9 cellular contexts compared by ENCODE assay signal in genomic region chr21:31557956-31558838, GRCh38.
A peak's percentile ranks its signal among the peaks of the same experiment; 100 is the strongest.
DNase-seq lines count a peak whose midpoint lies in the region; ATAC-seq, FAIRE-seq and TF ChIP-seq lines count a peak whose summit lies in the region.
"Had no signal": no experiment of that assay in that cellular context is flagged by ENCODE, and none has a peak within 500 bp of the region (broad histone marks: within the 10 kb centered on the region; RNA-seq: fewer than 3 reads in every experiment).

No MANE protein-coding gene starts in this region.

- peak overlapping the region; percentile 37 for H3K4me2 ChIP-seq in endothelial cell of umbilical vein (ENCODE audit: insufficient read depth, low read length)

- TF ChIP-seq CTCF in activated CD8-positive, alpha-beta T cell treated with anti-CD3 and anti-CD28 coated beads for 36 hours (IDR thresholded peaks at IDR 0.05): no peak
- TF ChIP-seq CTCF in endothelial cell of umbilical vein (IDR thresholded peaks at IDR 0.05; ENCODE audit: extremely low read depth in 1 of 2, insufficient read depth in 1 of 2, low read depth in 1 of 2, low read length in 2 of 2) (no peak), upper lobe of left lung (IDR thresholded peaks at IDR 0.05) (no peak)

- H3K9me3 ChIP-seq in endothelial cell of umbilical vein (replicated peaks; ENCODE audit: control insufficient read depth, insufficient read depth, low read length) (no peaks in the 10 kb centered on the region), upper lobe of left lung (no peaks in the 10 kb centered on the region)

- no peaks in the 10 kb centered on the region for H4K20me1 ChIP-seq in endothelial cell of umbilical vein (replicated peaks; ENCODE audit: control insufficient read depth, extremely low read depth, insufficient read depth, low read length)

- intact Hi-C loops in activated CD8-positive, alpha-beta T cell treated with anti-CD3 and anti-CD28 coated beads for 36 hours (cut with micrococcal nuclease): loop anchor here (5.0 to 10.0 kb wide), 2 partner anchors 133 to 216 kb away; partner anchors contain the start of gene TIAM1
- intact Hi-C loops in endothelial cell of umbilical vein (cut with micrococcal nuclease): no loop called here

- no peaks in the 10 kb centered on the region for H3K9me1 ChIP-seq in endothelial cell of umbilical vein (replicated peaks; ENCODE audit: control insufficient read depth, extremely low read depth, insufficient read depth, low read length)

- H3K36me3 ChIP-seq in endothelial cell of umbilical vein (ENCODE audit: control insufficient read depth in 2 of 2, extremely low read depth in 1 of 2, insufficient read depth in 2 of 2, low read length in 2 of 2): no peaks in the 10 kb centered on the region
- no peaks in the 10 kb centered on the region for H3K36me3 ChIP-seq in upper lobe of left lung

- peaks cover 20 to 23% of the 10 kb centered on the region in 2 experiments for H3K27me3 ChIP-seq in endothelial cell of umbilical vein (ENCODE audit: control insufficient read depth in 2 of 2, insufficient read depth in 2 of 2, low read length in 2 of 2)
- H3K27me3 ChIP-seq in upper lobe of left lung: peaks cover 0 to 25% (median 21%) of the 10 kb centered on the region in 4 donors

- no peak for TF ChIP-seq EP300 in upper lobe of left lung (IDR thresholded peaks at IDR 0.05)

- no peaks in the 10 kb centered on the region for H3K79me2 ChIP-seq in endothelial cell of umbilical vein (ENCODE audit: control insufficient read depth, insufficient read depth, low read length)

- dilution Hi-C loops in endothelial cell of umbilical vein (cut with MboI; ENCODE audit: extremely low pct_ligation_motif_present, low sequenced_read_pairs): no loop called here

- H3K4me3 ChIP-seq in endothelial cell of umbilical vein (replicated peaks in 1 of 3; ENCODE audit: insufficient read depth in 1 of 3, low read depth in 1 of 3, low read length in 3 of 3): peak overlapping the region in 1 of 3 experiments; percentile 2
- H3K4me3 ChIP-seq in upper lobe of left lung: peak overlapping the region in 3 of 4 donors; percentile 58 to 62 (median 62)

- peaks cover 9% of the 10 kb centered on the region for H3K36me3 Mint-ChIP-seq in activated CD8-positive, alpha-beta T cell treated with anti-CD3 and anti-CD28 coated beads for 36 hours (ENCODE audit: low read depth)
- no peaks in the 10 kb centered on the region for H3K36me3 Mint-ChIP-seq in natural killer cell treated with Interleukin-12 subunit alpha and Interleukin-12 subunit beta and Interleukin-15 and Interleukin-18, amount 100 ng/mL, for 72 hours

- H3K27ac Mint-ChIP-seq in activated CD8-positive, alpha-beta T cell treated with anti-CD3 and anti-CD28 coated beads for 36 hours: no peak overlapping the region
- H3K27ac Mint-ChIP-seq in natural killer cell treated with Interleukin-12 subunit alpha and Interleukin-12 subunit beta and Interleukin-15 and Interleukin-18, amount 100 ng/mL, for 72 hours: no peak overlapping the region

- no TSS peak for BruUV-seq in endothelial cell of umbilical vein (replicated peaks; lab: Mats Ljungman, UMichigan)

- no peaks in the 10 kb centered on the region for H3K9me3 Mint-ChIP-seq in activated CD8-positive, alpha-beta T cell treated with anti-CD3 and anti-CD28 coated beads for 36 hours
- H3K9me3 Mint-ChIP-seq in natural killer cell treated with Interleukin-12 subunit alpha and Interleukin-12 subunit beta and Interleukin-15 and Interleukin-18, amount 100 ng/mL, for 72 hours: no peaks in the 10 kb centered on the region

- H3K4me1 ChIP-seq in endothelial cell of umbilical vein (ENCODE audit: control insufficient read depth, extremely low read depth, insufficient read depth, low read length): peaks cover 10% of the 10 kb centered on the region
- peaks cover 22 to 29% (median 25%) of the 10 kb centered on the region in 4 donors for H3K4me1 ChIP-seq in upper lobe of left lung

- peaks cover 30% of the 10 kb centered on the region for H3K27me3 Mint-ChIP-seq in activated CD8-positive, alpha-beta T cell treated with anti-CD3 and anti-CD28 coated beads for 36 hours
- H3K27me3 Mint-ChIP-seq in natural killer cell treated with Interleukin-12 subunit alpha and Interleukin-12 subunit beta and Interleukin-15 and Interleukin-18, amount 100 ng/mL, for 72 hours: peaks cover 19 to 39% of the 10 kb centered on the region in 2 donors

- TF ChIP-seq POLR2A in endothelial cell of umbilical vein (IDR thresholded peaks at IDR 0.05; ENCODE audit: low read depth, low read length): no peak
- TF ChIP-seq POLR2A in upper lobe of left lung (IDR thresholded peaks at IDR 0.05): no peak

- no peak for ATAC-seq in activated CD8-positive, alpha-beta T cell treated with anti-CD3 and anti-CD28 coated beads for 36 hours
- ATAC-seq in natural killer cell treated with Interleukin-12 subunit alpha and Interleukin-12 subunit beta and Interleukin-15 and Interleukin-18, amount 100 ng/mL, for 72 hours: no peak
- ATAC-seq in upper lobe of left lung (ENCODE audit: low FRiP score in 2 of 2) (no peak), GM18861 (IDR thresholded peaks at IDR 0.05; ENCODE audit: unreplicated experiment) (no peak)

- DNase-seq in DMS153 (lab: John Stamatoyannopoulos, UW) (peak; percentile 49), DMS153 treated with DMSO at 0.1 percent for 48 hours (lab: John Stamatoyannopoulos, UW; ENCODE audit: unreplicated experiment) (no peak), NCI-H1694 (lab: John Stamatoyannopoulos, UW) (peak; percentile 5), endothelial cell of umbilical vein (ENCODE audit: low read depth, low spot score) (no peak), upper lobe of left lung (peak in 1 of 2 donors; percentile 85)
- DNase-seq in activated CD8-positive, alpha-beta T cell treated with anti-CD3 and anti-CD28 coated beads for 36 hours: peak; percentile 53
- no peak for DNase-seq in natural killer cell treated with Interleukin-12 subunit alpha and Interleukin-12 subunit beta and Interleukin-15 and Interleukin-18, amount 100 ng/mL, for 72 hours (ENCODE audit: low spot score)

- peaks cover 41% of the 10 kb centered on the region for H3K4me1 Mint-ChIP-seq in activated CD8-positive, alpha-beta T cell treated with anti-CD3 and anti-CD28 coated beads for 36 hours (ENCODE audit: low read depth)
- peaks cover 16 to 23% of the 10 kb centered on the region in 2 donors for H3K4me1 Mint-ChIP-seq in natural killer cell treated with Interleukin-12 subunit alpha and Interleukin-12 subunit beta and Interleukin-15 and Interleukin-18, amount 100 ng/mL, for 72 hours (ENCODE audit: low read depth in 2 of 2)

- no peak for FAIRE-seq in endothelial cell of umbilical vein (lab: Jason Lieb, UNC)
- FAIRE-seq: A204.1 had no signal

- H3K27ac ChIP-seq in endothelial cell of umbilical vein (ENCODE audit: insufficient read depth, low read depth, low read length) (no peak overlapping the region), upper lobe of left lung (no peak overlapping the region)

- CTCF ChIA-PET in activated CD8-positive, alpha-beta T cell treated with anti-CD3 and anti-CD28 coated beads for 36 hours (lab: Charles Lee): interaction anchor here (0.8 to 2.9 kb wide), 22 partner anchors 11 to 457 kb away, joined by 3 to 27 read pairs (median 5); no protein-coding TSS in a partner anchor
- CTCF ChIA-PET in endothelial cell of umbilical vein (lab: Charles Lee): interaction anchor here (1.2 to 4.3 kb wide), 2 partner anchors 17 to 22 kb away, joined by 3 to 28 read pairs; no protein-coding TSS in a partner anchor

- no peak overlapping the region for H3K9ac ChIP-seq in endothelial cell of umbilical vein (replicated peaks; ENCODE audit: extremely low read depth, insufficient read depth, low read length)

- peak overlapping the region; percentile 61 for H2AFZ ChIP-seq in endothelial cell of umbilical vein (ENCODE audit: low read depth, low read length)

- WGBS in upper lobe of left lung, 2 donors: 1 to 2% methylated on average over 27 to 77 of the region's 98 CpGs

- POLR2A ChIA-PET in activated CD8-positive, alpha-beta T cell treated with anti-CD3 and anti-CD28 coated beads for 36 hours (lab: Charles Lee): interaction anchor here (0.8 to 1.5 kb wide), 7 partner anchors 102 to 426 kb away, joined by 3 to 4 read pairs (median 3); partner anchors contain the start of gene TIAM1
- POLR2A ChIA-PET in endothelial cell of umbilical vein (lab: Charles Lee): interaction anchor here (0.6 kb wide), 1 partner anchor 349 kb away, joined by 3 read pairs; no protein-coding TSS in a partner anchor

- H3K4me3 Mint-ChIP-seq in activated CD8-positive, alpha-beta T cell treated with anti-CD3 and anti-CD28 coated beads for 36 hours: peak overlapping the region; percentile 79
- H3K4me3 Mint-ChIP-seq in natural killer cell treated with Interleukin-12 subunit alpha and Interleukin-12 subunit beta and Interleukin-15 and Interleukin-18, amount 100 ng/mL, for 72 hours: peak overlapping the region; percentile 65

TF ChIP-seq in endothelial cell of umbilical vein, 7 proteins besides CTCF, POLR2A, EP300 and RAD21:
- TF ChIP-seq EZH2 (IDR thresholded peaks at IDR 0.05; ENCODE audit: borderline replicate concordance, low read depth, low read length, severe bottlenecking) (peak; percentile 85), POLR2AphosphoS5 (IDR thresholded peaks at IDR 0.05; ENCODE audit: insufficient read depth, low read depth, low read length) (no peak)
TF ChIP-seq in endothelial cell of umbilical vein: peak in this region for 1.

Comparison
In these comparisons a context has a peak if more than half of its experiments do, and no peak if none do; other contexts are left out.
1. DNase-seq: peak in DMS153 (single experiment), NCI-H1694 (single experiment) and activated CD8-positive, alpha-beta T cell treated with anti-CD3 and anti-CD28 coated beads for 36 hours (single experiment); none in DMS153 treated with DMSO at 0.1 percent for 48 hours (single experiment), endothelial cell of umbilical vein (single experiment) and natural killer cell treated with Interleukin-12 subunit alpha and Interleukin-12 subunit beta and Interleukin-15 and Interleukin-18, amount 100 ng/mL, for 72 hours (single experiment).